Comparison of ENCODE assay signal across 23 cellular contexts in the genomic region with DNA sequence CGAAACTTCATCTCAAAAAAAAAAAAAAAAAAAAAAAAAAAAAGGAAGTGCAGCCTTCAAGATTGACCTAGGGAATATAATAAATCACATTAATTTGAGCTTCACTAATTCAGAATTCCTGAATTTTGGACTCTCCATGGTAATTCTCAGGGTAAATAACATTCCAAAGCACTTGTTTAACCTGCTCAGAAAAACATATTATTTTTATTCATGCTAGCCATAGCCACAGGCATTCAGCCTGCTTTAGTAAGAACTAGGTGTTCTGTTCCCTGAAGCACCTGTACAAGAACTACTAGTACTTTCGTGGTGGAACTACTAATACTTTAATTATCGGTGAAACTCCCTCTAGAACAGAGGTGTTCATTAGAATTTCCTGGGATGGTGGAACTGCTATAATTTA.
DNase-seq lines count a peak whose midpoint lies in the region; ATAC-seq, FAIRE-seq and TF ChIP-seq lines count a peak whose summit lies in the region.
"Had no signal": no experiment of that assay in that cellular context is flagged by ENCODE, and none has a peak within 500 bp of the region (broad histone marks: within the 10 kb centered on the region; RNA-seq: fewer than 3 reads in every experiment).

No MANE protein-coding gene starts in this region.

- no peak overlapping the region for H2AFZ ChIP-seq in HepG2 (ENCODE audit: low read length)

- H3K27ac Mint-ChIP-seq in chondrocyte (ENCODE audit: unreplicated experiment) = no peak overlapping the region

- H3K36me3 ChIP-seq in HepG2 (replicated peaks in 1 of 2; ENCODE audit: control insufficient read depth in 1 of 2, insufficient read depth in 2 of 2, low read length in 2 of 2) (no peaks in the 10 kb centered on the region), right lobe of liver (no peaks in the 10 kb centered on the region), psoas muscle (ENCODE audit: insufficient read depth in 1 of 2, low read depth in 1 of 2) (no peaks in the 10 kb centered on the region)

- no peaks in the 10 kb centered on the region for H3K79me2 ChIP-seq in HepG2 (ENCODE audit: insufficient read depth, low read length)

- no peak for TF ChIP-seq RAD21 in HepG2 (CRISPR knock-in tag; IDR thresholded peaks at IDR 0.05)

- peaks cover 9% of the 10 kb centered on the region for H3K36me3 Mint-ChIP-seq in chondrocyte (ENCODE audit: low read depth)

- FAIRE-seq in HepG2 (lab: Jason Lieb, UNC) = no peak

- H4K20me1 ChIP-seq in HepG2 (ENCODE audit: insufficient read depth, low read length) = no peaks in the 10 kb centered on the region

- H3K9me3 Mint-ChIP-seq in chondrocyte (ENCODE audit: low read depth) = peaks cover 3% of the 10 kb centered on the region
- H3K9me3 Mint-ChIP-seq: CD4-positive, alpha-beta memory T cell had no signal

- H3K4me1 Mint-ChIP-seq in chondrocyte (ENCODE audit: low read depth) = peaks cover 40% of the 10 kb centered on the region

- TF ChIP-seq EP300 in HepG2 (IDR thresholded peaks at IDR 0.05; ENCODE audit: low read depth in 2 of 2, low read length in 2 of 2) (no peak), HepG2 (CRISPR knock-in tag; IDR thresholded peaks at IDR 0.05; ENCODE audit: borderline replicate concordance) (no peak)

- WGBS in HepG2 (ENCODE audit: low lambda C conversion rate) = 98% methylated on average over 3 of the region's 3 CpGs
- no CpG with 5 or more reads among the region's 3 CpGs for WGBS in right lobe of liver (ENCODE audit: insufficient coverage, low coverage, low lambda C conversion rate, missing lambda C conversion rate)
- 60 to 93% (median 83%) methylated on average over 3 of the region's 3 CpGs for WGBS in psoas muscle, 3 donors

- H3K4me2 ChIP-seq in HepG2 (ENCODE audit: low read depth, low read length) = peak overlapping the region; percentile 54; the same call in 1 of the 2 replicates
- H3K4me2 ChIP-seq: BLaER1 treated with 17β-estradiol and CSF1 and Interleukin-3, amounts not matched to agents 10 nM and 100 nM had no signal

- DNase-seq in HepG2 (ENCODE audit: low spot score) (no peak), right lobe of liver (no peak), MV-4-11 (lab: John Stamatoyannopoulos, UW) (peak; percentile 30), psoas muscle (no peak), chondrocyte (ENCODE audit: low spot score) (no peak)
- DNase-seq: CD4-positive, alpha-beta memory T cell; GDM1; H7; KG1; NCI-H1105; NCI-H1694; NCI-H2081; NCI-H2171; NCI-H345; NCI-H524; NCI-H774; NK-92 treated with Interleukin-12 subunit alpha and Interleukin-12 subunit beta, amount 100 ng/mL, for 24 hours; RPMI8226; SHP77; T-helper 2 cell had no signal

- H3K27me3 ChIP-seq in HepG2 (ENCODE audit: control insufficient read depth in 1 of 2, insufficient read depth in 2 of 2, low read length in 2 of 2) (no peaks in the 10 kb centered on the region), right lobe of liver (no peaks in the 10 kb centered on the region), psoas muscle (ENCODE audit: insufficient read depth in 3 of 3, low read length in 2 of 3) (no peaks in the 10 kb centered on the region)
- H3K27me3 ChIP-seq: BLaER1 treated with 17β-estradiol and CSF1 and Interleukin-3, amounts not matched to agents 10 nM and 100 nM had no signal

- POLR2A ChIA-PET in HepG2 (lab: Yijun Ruan, JAX) = interaction anchor here (1.3 to 6.4 kb wide), 3 partner anchors 16 to 61 kb away, joined by 5 to 63 read pairs (median 6); no protein-coding TSS in a partner anchor

- no peak overlapping the region; the same call in 1 of the 2 replicates for H3K9ac ChIP-seq in HepG2 (ENCODE audit: insufficient read depth, low read depth, low read length)
- H3K9ac ChIP-seq: BLaER1 treated with 17β-estradiol and CSF1 and Interleukin-3, amounts not matched to agents 10 nM and 100 nM had no signal

- H3K4me3 ChIP-seq in HepG2 (replicated peaks in 1 of 3; ENCODE audit: insufficient read depth in 1 of 3, low read depth in 2 of 3, low read length in 3 of 3) (no peak overlapping the region), right lobe of liver (no peak overlapping the region), psoas muscle (no peak overlapping the region)
- H3K4me3 ChIP-seq: BLaER1 treated with 17β-estradiol and CSF1 and Interleukin-3, amounts not matched to agents 10 nM and 100 nM had no signal

- in situ Hi-C loops in HepG2 (cut with HindIII; ENCODE audit: extremely low pct_ligation_motif_present, low pct_unique_long_range_greater_than_20kb) = loop anchor here (5.0 to 10.0 kb wide), 3 partner anchors 52 to 197 kb away; a partner anchor contains a TSS

- no peaks in the 10 kb centered on the region for H3K27me3 Mint-ChIP-seq in chondrocyte (ENCODE audit: low read depth)
- H3K27me3 Mint-ChIP-seq: CD4-positive, alpha-beta memory T cell had no signal

- H3K9me3 ChIP-seq in HepG2 (ENCODE audit: low read length) (no peaks in the 10 kb centered on the region), right lobe of liver (no peaks in the 10 kb centered on the region), psoas muscle (no peaks in the 10 kb centered on the region)

- no peak for ATAC-seq in HepG2
- no peak for ATAC-seq in right lobe of liver
- peak in 3 of 4 donors; percentile 13 to 30 (median 28) for ATAC-seq in psoas muscle
- no peak for ATAC-seq in HG03432 (IDR thresholded peaks at IDR 0.05; ENCODE audit: unreplicated experiment)
- ATAC-seq in GM18517 (IDR thresholded peaks at IDR 0.05; ENCODE audit: unreplicated experiment) = no peak

- TF ChIP-seq POLR2A in HepG2 (IDR thresholded peaks at IDR 0.05; ENCODE audit: insufficient read depth in 1 of 2, low read depth in 2 of 2, low read length in 2 of 2) = no peak
- TF ChIP-seq POLR2A in right lobe of liver (IDR thresholded peaks at IDR 0.05) = no peak

- no TSS peak for BruUV-seq in HepG2 (replicated peaks; lab: Mats Ljungman, UMichigan)

- intact Hi-C loops in HepG2 (cut with micrococcal nuclease; ENCODE audit: unreplicated experiment) = no loop called here
- intact Hi-C loops in right lobe of liver (cut with DNase I) = no loop called here
- intact Hi-C loops in psoas muscle (cut with DNase I) = loop anchor here in 1 of 2 donors (10.0 kb wide), 1 partner anchor 54 kb away; no protein-coding TSS in a partner anchor

- no peak for TF ChIP-seq CTCF in HepG2 (CRISPR knock-in tag; IDR thresholded peaks at IDR 0.05)
- no peak for TF ChIP-seq CTCF in right lobe of liver (IDR thresholded peaks at IDR 0.05)
- no peak for TF ChIP-seq CTCF in psoas muscle (IDR thresholded peaks at IDR 0.05)
- no peak for TF ChIP-seq CTCF in chondrocyte (IDR thresholded peaks at IDR 0.05)

- H3K27ac ChIP-seq in HepG2 (ENCODE audit: extremely low read length, insufficient read depth, low read length) (peak overlapping the region; percentile 77), right lobe of liver (no peak overlapping the region), psoas muscle (peak overlapping the region; percentile 66)
- H3K27ac ChIP-seq: BLaER1 treated with 17β-estradiol and CSF1 and Interleukin-3, amounts not matched to agents 10 nM and 100 nM had no signal

- CTCF ChIA-PET in HepG2 (lab: Yijun Ruan, JAX; ENCODE audit: low intra/inter-chr PET ratio, low total read pairs) = no interaction called here

- no peak overlapping the region for H3K4me3 Mint-ChIP-seq in chondrocyte (ENCODE audit: unreplicated experiment)

- peaks cover 55% of the 10 kb centered on the region for H3K4me1 ChIP-seq in HepG2 (ENCODE audit: insufficient read depth, low read length)
- peaks cover 0 to 11% (median 5%) of the 10 kb centered on the region in 4 donors for H3K4me1 ChIP-seq in right lobe of liver
- H3K4me1 ChIP-seq in psoas muscle = peaks cover 7% of the 10 kb centered on the region

TF ChIP-seq in HepG2, 621 proteins besides CTCF, POLR2A, EP300 and RAD21 (continues in another document):
- no peak for TF ChIP-seq SALL1 (CRISPR knock-in tag; IDR thresholded peaks at IDR 0.05)
- TF ChIP-seq ZNF543 (CRISPR knock-in tag; IDR thresholded peaks at IDR 0.05) = no peak
- no peak for TF ChIP-seq NR2F6 (IDR thresholded peaks at IDR 0.05)
- TF ChIP-seq NR2F6 (CRISPR knock-in tag; IDR thresholded peaks at IDR 0.05) = no peak
- TF ChIP-seq, protein P1, sequence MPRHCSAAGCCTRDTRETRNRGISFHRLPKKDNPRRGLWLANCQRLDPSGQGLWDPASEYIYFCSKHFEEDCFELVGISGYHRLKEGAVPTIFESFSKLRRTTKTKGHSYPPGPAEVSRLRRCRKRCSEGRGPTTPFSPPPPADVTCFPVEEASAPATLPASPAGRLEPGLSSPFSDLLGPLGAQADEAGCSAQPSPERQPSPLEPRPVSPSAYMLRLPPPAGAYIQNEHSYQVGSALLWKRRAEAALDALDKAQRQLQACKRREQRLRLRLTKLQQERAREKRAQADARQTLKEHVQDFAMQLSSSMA (CRISPR knock-in tag; IDR thresholded peaks at IDR 0.05) = no peak
- no peak for TF ChIP-seq ZNF496 (CRISPR knock-in tag; IDR thresholded peaks at IDR 0.05; ENCODE audit: insufficient replicate concordance)
- no peak for TF ChIP-seq GLI4 (CRISPR knock-in tag; IDR thresholded peaks at IDR 0.05; ENCODE audit: borderline replicate concordance)
- TF ChIP-seq HES4 (CRISPR knock-in tag; IDR thresholded peaks at IDR 0.05; ENCODE audit: borderline replicate concordance) = no peak

Comparison
In these comparisons a context has a peak if more than half of its experiments do, and no peak if none do; other contexts are left out.
1. H3K27ac ChIP-seq: peak in HepG2 (single experiment) and psoas muscle (single experiment); none in right lobe of liver (0 of 3).
2. ATAC-seq: peak in psoas muscle (3 of 4); none in HepG2 (single experiment), right lobe of liver (0 of 4), HG03432 (single experiment) and GM18517 (single experiment).